9 cellular contexts compared by ENCODE assay signal in genomic region chr6:36769676-36770499, GRCh38.
DNase-seq lines count a peak whose midpoint lies in the region; ATAC-seq, FAIRE-seq and TF ChIP-seq lines count a peak whose summit lies in the region.
"Had no signal": no experiment of that assay in that cellular context is flagged by ENCODE, and none has a peak within 500 bp of the region (broad histone marks: within the 10 kb centered on the region; RNA-seq: fewer than 3 reads in every experiment).

No MANE protein-coding gene starts in this region.

- peaks cover 5% of the 10 kb centered on the region for H3F3A ChIP-seq in neural progenitor cell (ENCODE audit: low read depth)

- H3K4me1 ChIP-seq in neural progenitor cell: peaks cover 25% of the 10 kb centered on the region

- no peak for TF ChIP-seq POLR2A in GM12892 (IDR thresholded peaks at IDR 0.05; ENCODE audit: low read depth, low read length)

- H3K36me3 Mint-ChIP-seq in brain (peaks cover 13% of the 10 kb centered on the region), neural progenitor cell (no peaks in the 10 kb centered on the region)

- H3K27me3 Mint-ChIP-seq in brain (peaks cover 2% of the 10 kb centered on the region), neural progenitor cell (ENCODE audit: insufficient read depth, low read depth) (peaks cover 9% of the 10 kb centered on the region)

- H3K27ac Mint-ChIP-seq in brain (peak overlapping the region; percentile 27 to 97 (median 88)), neural progenitor cell (peak overlapping the region; percentile 34)

- peak; percentile 33 for FAIRE-seq in GM12892 (lab: Jason Lieb, UNC)

- no peak for DNase-seq in GM12892 (ENCODE audit: insufficient read length)
- no peak for DNase-seq in neural progenitor cell (ENCODE audit: low spot score)
- DNase-seq in NCI-H1694 treated with DMSO at 0.1 percent for 48 hours (lab: John Stamatoyannopoulos, UW): no peak
- no peak for DNase-seq in NCI-H1105 treated with DMSO at 0.1 percent for 48 hours (lab: John Stamatoyannopoulos, UW)
- no peak for DNase-seq in COLO829 (ENCODE audit: low spot score)
- DNase-seq: kidney glomerular epithelial cell had no signal

- H3K9me3 ChIP-seq in neural progenitor cell (ENCODE audit: low read depth): no peaks in the 10 kb centered on the region

- no peak overlapping the region for H3K4me3 Mint-ChIP-seq in brain
- peak overlapping the region; percentile 5 for H3K4me3 Mint-ChIP-seq in neural progenitor cell

- no peaks in the 10 kb centered on the region for H3K36me3 ChIP-seq in neural progenitor cell

- H3K9me3 Mint-ChIP-seq in brain (peaks cover 0 to 4% (median 0%) of the 10 kb centered on the region in 5 experiments), neural progenitor cell (no peaks in the 10 kb centered on the region)

- H3K27me3 ChIP-seq in neural progenitor cell: no peaks in the 10 kb centered on the region

- no peak for TF ChIP-seq CTCF in brain (conservative IDR thresholded peaks at IDR 0.05)
- no peak for TF ChIP-seq CTCF in neural progenitor cell (IDR thresholded peaks at IDR 0.05)

- no peak overlapping the region for H3K4me3 ChIP-seq in neural progenitor cell

- no peaks in the 10 kb centered on the region for H4K20me1 ChIP-seq in neural progenitor cell (ENCODE audit: low read depth)

- no peak for ATAC-seq in HG02678 (IDR thresholded peaks at IDR 0.05; ENCODE audit: unreplicated experiment)

- H3K4me2 ChIP-seq in neural progenitor cell: no peak overlapping the region

- H3K27ac ChIP-seq in neural progenitor cell: no peak overlapping the region

- H3K9ac ChIP-seq in neural progenitor cell: no peak overlapping the region

- H3K79me2 ChIP-seq in neural progenitor cell (ENCODE audit: low read depth): no peaks in the 10 kb centered on the region

- H3K4me1 Mint-ChIP-seq in brain: peaks cover 89% of the 10 kb centered on the region
- H3K4me1 Mint-ChIP-seq in neural progenitor cell: peaks cover 64% of the 10 kb centered on the region

- H2AFZ ChIP-seq in neural progenitor cell (replicated peaks): no peak overlapping the region

TF ChIP-seq in PFSK-1, 5 proteins besides CTCF, POLR2A, EP300 and RAD21:
- TF ChIP-seq FOXP2 (optimal IDR thresholded peaks at IDR 0.05; ENCODE audit: borderline replicate concordance, extremely low read depth, extremely low read length, insufficient read depth) (peak; percentile 73), TAF1 (IDR thresholded peaks at IDR 0.05; ENCODE audit: borderline replicate concordance, insufficient read depth, low read length) (no peak), SIN3A (IDR thresholded peaks at IDR 0.05; ENCODE audit: borderline replicate concordance, insufficient read depth, low read length) (no peak), POLR2AphosphoS5 (IDR thresholded peaks at IDR 0.05; ENCODE audit: low read depth, low read length) (no peak), REST (IDR thresholded peaks at IDR 0.05; ENCODE audit: insufficient read depth in 1 of 2, low read depth in 2 of 2, low read length in 2 of 2) (no peak)
